In genomic region chrX:132023896-132024386, GRCh38 we compare ENCODE assay signal across 8 cellular contexts. TPM values are rescaled to one million over a fixed set of nuclear protein-coding genes. Genes with fewer than 3 reads are reported as not detected.
DNase-seq lines count a peak whose midpoint lies in the region; ATAC-seq and TF ChIP-seq lines count a peak whose summit lies in the region.

No MANE protein-coding gene starts in this region.

- H3K9me3 Mint-ChIP-seq in activated T-helper 17 cell treated with anti-CD3 and anti-CD28 coated beads, Interleukin-2, amount 50 U/mL, for 72 hours: no peaks in the 10 kb centered on the region

- peak overlapping the region; percentile 67 for H3K27ac ChIP-seq in OCI-LY3 (ENCODE audit: low read length)

- peaks cover 14% of the 10 kb centered on the region for H3K4me1 Mint-ChIP-seq in activated T-helper 17 cell treated with anti-CD3 and anti-CD28 coated beads, Interleukin-2, amount 50 U/mL, for 72 hours

- DNase-seq in head of caudate nucleus: peak in 24 of 42 donors; percentile 1 to 59 (median 19)
- no peak for DNase-seq in retinal pigment epithelial cell (ENCODE audit: low read depth)
- DNase-seq in NCI-H748 (lab: John Stamatoyannopoulos, UW; ENCODE audit: unreplicated experiment): no peak
- no peak for DNase-seq in NOMO-1 treated with dmso at 0.1 percent for 144 hours (lab: John Stamatoyannopoulos, UW; ENCODE audit: unreplicated experiment)

- H2AFZ ChIP-seq in OCI-LY3 (ENCODE audit: low read depth, low read length): peak overlapping the region; percentile 73

- H3K79me2 ChIP-seq in OCI-LY3 (ENCODE audit: low read length): peaks cover 56% of the 10 kb centered on the region

- peaks cover 18% of the 10 kb centered on the region for H3K36me3 Mint-ChIP-seq in activated T-helper 17 cell treated with anti-CD3 and anti-CD28 coated beads, Interleukin-2, amount 50 U/mL, for 72 hours (ENCODE audit: low read depth)

- H3K4me1 ChIP-seq in OCI-LY3 (ENCODE audit: low read length): peaks cover 15% of the 10 kb centered on the region

- H3K4me3 Mint-ChIP-seq in activated T-helper 17 cell treated with anti-CD3 and anti-CD28 coated beads, Interleukin-2, amount 50 U/mL, for 72 hours: peak overlapping the region; percentile 85

- H3K4me3 ChIP-seq in OCI-LY3 (ENCODE audit: low read length) (peak overlapping the region; percentile 99), retinal pigment epithelial cell (ENCODE audit: low read length) (peak overlapping the region; percentile 65)

- H3K36me3 ChIP-seq in OCI-LY3 (replicated peaks; ENCODE audit: low read depth, low read length): no peaks in the 10 kb centered on the region

- peak overlapping the region; percentile 100 for H3K4me2 ChIP-seq in OCI-LY3 (ENCODE audit: low read length)

- peaks cover 7% of the 10 kb centered on the region for H4K20me1 ChIP-seq in OCI-LY3 (ENCODE audit: insufficient read depth, low read length)

- ATAC-seq in GM18508 (IDR thresholded peaks at IDR 0.05; ENCODE audit: insufficient read depth, unreplicated experiment) (peak; percentile 29), HG02642 (IDR thresholded peaks at IDR 0.05; ENCODE audit: poor library complexity, unreplicated experiment) (peak; percentile 52)
- ATAC-seq in activated T-helper 17 cell treated with anti-CD3 and anti-CD28 coated beads, Interleukin-2, amount 50 U/mL, for 72 hours (replicated peaks): peak; percentile 85

- no peaks in the 10 kb centered on the region for H3K27me3 ChIP-seq in OCI-LY3 (ENCODE audit: low read depth, low read length)

- TF ChIP-seq CTCF in OCI-LY3 (IDR thresholded peaks at IDR 0.05; ENCODE audit: low read depth, low read length) (no peak), retinal pigment epithelial cell (conservative IDR thresholded peaks at IDR 0.05; ENCODE audit: low read depth, low read length) (no peak)

- no peaks in the 10 kb centered on the region for H3K9me3 ChIP-seq in OCI-LY3 (ENCODE audit: insufficient read depth, low read length)

- no peaks in the 10 kb centered on the region for H3K27me3 Mint-ChIP-seq in activated T-helper 17 cell treated with anti-CD3 and anti-CD28 coated beads, Interleukin-2, amount 50 U/mL, for 72 hours

- peak overlapping the region; percentile 89 for H3K27ac Mint-ChIP-seq in activated T-helper 17 cell treated with anti-CD3 and anti-CD28 coated beads, Interleukin-2, amount 50 U/mL, for 72 hours

- peak overlapping the region; percentile 94 for H3K9ac ChIP-seq in OCI-LY3 (ENCODE audit: low read length)

- intact Hi-C loops in head of caudate nucleus (cut with DNase I): no loop called here

RNA-seq across cellular contexts. Expression of gene STK26, which starts 0.8 kb away (rescaled TPM):
- total RNA-seq in activated T-helper 17 cell treated with anti-CD3 and anti-CD28 coated beads, Interleukin-2, amount 50 U/mL, for 72 hours: 10 to 100 TPM; 43.1 to 43.4 TPM

Comparison
In these comparisons a context has a peak if more than half of its experiments do, and no peak if none do; other contexts are left out.
1. ATAC-seq: peak in every context shown above with its lines; median percentile 85 in activated T-helper 17 cell treated with anti-CD3 and anti-CD28 coated beads, Interleukin-2, amount 50 U/mL, for 72 hours; 52 in HG02642; 29 in GM18508.
2. DNase-seq: peak in head of caudate nucleus (24 of 42); none in retinal pigment epithelial cell (single experiment), NCI-H748 (single experiment) and NOMO-1 treated with dmso at 0.1 percent for 144 hours (single experiment).